Comparison of ENCODE assay signal across 24 cellular contexts in genomic region chr5:141793881-141794280, GRCh38.
"Had no signal": no experiment of that assay in that cellular context is flagged by ENCODE, and none has a peak within 500 bp of the region (broad histone marks: within the 10 kb centered on the region; RNA-seq: fewer than 3 reads in every experiment).

No MANE protein-coding gene starts in this region.

- H3K4me1 ChIP-seq: SJCRH30 had no signal

- FAIRE-seq: HepG2 had no signal

- H3K36me3 ChIP-seq: MG63, SJCRH30 had no signal

- H3K27me3 ChIP-seq: SJCRH30 had no signal

- ATAC-seq: HepG2, Panc1, PC-3, SK-N-SH treated with all-trans-retinoic acid at 6 μM for 48 hours had no signal

- DNase-seq: IMR-90; Karpas-422; KG1; MG63; NCI-H1092; NCI-H1105 treated with DMSO at 0.1 percent for 48 hours; NCI-H1417 treated with DMSO at 0.1 percent for 48 hours; NCI-H146; NCI-H1694 treated with DMSO at 0.1 percent for 48 hours; NCI-H1930; NCI-H2081; NCI-H2107; NCI-H2227 treated with DMSO at 0.1 percent for 48 hours; NCI-H524; NCI-H526 treated with DMSO at 0.1 percent for 48 hours; NCI-H748 treated with DMSO at 0.1 percent for 48 hours; NK-92 treated with Interleukin-12 subunit alpha and Interleukin-12 subunit beta, amount 100 ng/mL, for 24 hours; PC-3; SHP77 treated with DMSO at 0.1 percent for 48 hours; SJCRH30 had no signal

- H3K27ac ChIP-seq: RWPE1, SJCRH30 had no signal

- H3K9me3 ChIP-seq: MG63, SJCRH30 had no signal

- H3K4me3 ChIP-seq: MG63, SJCRH30 had no signal
